Comparison of ENCODE assay signal across 1 cellular context in genomic region chr9:133915534-133916158, GRCh38.
A peak's percentile ranks its signal among the peaks of the same experiment; 100 is the strongest.
TF ChIP-seq lines count a peak whose summit lies in the region.

No MANE protein-coding gene starts in this region.

TF ChIP-seq in K562, 482 proteins besides CTCF, POLR2A, EP300 and RAD21:
- TF ChIP-seq PHF21A (IDR thresholded peaks at IDR 0.05; ENCODE audit: borderline replicate concordance, low read depth) (no peak), SIN3B (IDR thresholded peaks at IDR 0.05; ENCODE audit: low read depth) (no peak), KDM1A (IDR thresholded peaks at IDR 0.05) (peak in 1 of 2 experiments; percentile 91; a peak in 2 of 4 replicates), TAF1 (IDR thresholded peaks at IDR 0.05; ENCODE audit: control insufficient read depth, extremely low read depth, insufficient read depth, low read length, severe bottlenecking) (no peak), ZNF431 (CRISPR knock-in tag; IDR thresholded peaks at IDR 0.05) (no peak), ARID3B (CRISPR knock-in tag; IDR thresholded peaks at IDR 0.05; ENCODE audit: borderline replicate concordance) (no peak), IFI16 (CRISPR knock-in tag; IDR thresholded peaks at IDR 0.05) (no peak), BCOR (IDR thresholded peaks at IDR 0.05) (no peak), MAX (CRISPR knock-in tag; IDR thresholded peaks at IDR 0.05) (0 out of 2 replicates have a peak, but pooled peaks have one; percentile 31), FOXK1 (CRISPR knock-in tag; IDR thresholded peaks at IDR 0.05; ENCODE audit: borderline replicate concordance) (no peak), POLR3G (IDR thresholded peaks at IDR 0.05; ENCODE audit: extremely low read depth, insufficient read length, insufficient replicate concordance) (no peak), GTF2B (IDR thresholded peaks at IDR 0.05; ENCODE audit: extremely low read depth, insufficient read length) (no peak), E2F3 (CRISPR knock-in tag; IDR thresholded peaks at IDR 0.05) (no peak), ZNF75A (CRISPR knock-in tag; IDR thresholded peaks at IDR 0.05) (no peak), ZNF253 (CRISPR knock-in tag; conservative IDR thresholded peaks at IDR 0.05) (no peak), ARID2 (IDR thresholded peaks at IDR 0.05) (0 out of 2 replicates have a peak, but pooled peaks have one; percentile 27), GATAD2A (IDR thresholded peaks at IDR 0.05) (no peak), HDGF (IDR thresholded peaks at IDR 0.05) (no peak), KLF10 (CRISPR knock-in tag; IDR thresholded peaks at IDR 0.05) (no peak)
